Comparison of ENCODE assay signal across 1 cellular context in genomic region chr3:179732661-179733348, GRCh38.
TF ChIP-seq lines count a peak whose summit lies in the region.

No MANE protein-coding gene starts in this region.

TF ChIP-seq in liver, 16 proteins besides CTCF, POLR2A, EP300 and RAD21 (continued from another document):
- peak; percentile 39 for TF ChIP-seq ATF3 (IDR thresholded peaks at IDR 0.05)
- TF ChIP-seq NR2F2 (IDR thresholded peaks at IDR 0.05): no peak
- TF ChIP-seq HNF4A (conservative IDR thresholded peaks at IDR 0.05): peak; percentile 82 to 88
